8 cellular contexts compared by ENCODE assay signal in the genomic region with DNA sequence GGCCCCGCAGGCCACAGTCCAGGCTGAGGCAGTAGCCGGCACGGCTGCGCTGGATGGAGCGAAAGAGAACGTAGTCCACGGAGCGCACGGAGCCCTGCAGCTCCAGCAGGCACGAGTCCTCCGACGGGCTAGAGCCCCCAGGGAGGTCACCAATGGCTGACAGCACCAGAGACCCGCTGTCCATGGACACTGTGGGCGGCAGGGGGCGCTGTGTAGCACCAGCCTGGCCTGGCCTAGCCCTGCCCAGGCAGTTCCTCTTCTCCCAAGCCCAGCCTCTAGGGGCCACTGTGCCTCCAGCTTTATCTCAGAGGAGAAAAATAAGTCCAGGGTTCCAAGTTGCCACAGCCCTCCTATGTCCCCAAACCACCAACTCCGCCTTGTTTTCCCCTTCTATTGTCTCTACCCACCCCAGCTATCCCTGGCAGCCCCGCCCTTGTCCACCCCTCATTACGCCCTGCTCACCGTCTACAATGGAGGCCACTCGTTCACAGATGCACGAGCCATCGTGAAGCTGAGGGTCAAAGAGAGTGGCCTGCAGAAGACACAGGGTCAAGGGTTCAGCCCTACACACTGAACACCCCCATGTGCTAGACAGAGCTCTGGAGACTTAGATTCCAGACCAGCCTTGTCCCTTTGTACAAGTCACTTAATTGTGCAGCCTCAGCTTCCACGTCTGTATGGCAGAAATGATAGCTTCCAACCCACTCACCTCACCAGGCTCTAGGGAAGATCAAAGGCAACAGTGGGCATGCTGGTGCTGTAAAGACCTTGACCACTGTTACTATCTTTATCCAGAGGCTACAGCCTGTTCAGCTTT. TPM values are rescaled to one million over a fixed set of nuclear protein-coding genes. Genes with fewer than 3 reads are reported as not detected.
DNase-seq lines count a peak whose midpoint lies in the region; ATAC-seq, FAIRE-seq and TF ChIP-seq lines count a peak whose summit lies in the region.

No MANE protein-coding gene starts in this region.

- H3K36me3 Mint-ChIP-seq in activated CD4-positive, alpha-beta T cell treated with anti-CD3 and anti-CD28 coated beads, Interleukin-2, amount 10 ng/mL, durations not matched to agents 24 days and 14 days (ENCODE audit: low read depth) = peaks cover 16% of the 10 kb centered on the region

- POLR2A ChIA-PET in HepG2 (lab: Yijun Ruan, JAX) = interaction anchor here (0.6 to 3.0 kb wide), 15 partner anchors 9 to 312 kb away, joined by 3 to 24 read pairs (median 6); partner anchors contain the start of genes ASH1L, CLK2, FDPS and SCAMP3

- no peaks in the 10 kb centered on the region for H3K27me3 Mint-ChIP-seq in activated CD4-positive, alpha-beta T cell treated with anti-CD3 and anti-CD28 coated beads, Interleukin-2, amount 10 ng/mL, durations not matched to agents 24 days and 14 days

- peaks cover 8% of the 10 kb centered on the region for H3K79me2 ChIP-seq in HepG2 (ENCODE audit: insufficient read depth, low read length)

- peak; percentile 87 for FAIRE-seq in GM19239 (lab: Jason Lieb, UNC)
- FAIRE-seq in HepG2 (lab: Jason Lieb, UNC) = peak; percentile 93

- H3K27ac ChIP-seq in coronary artery = peak overlapping the region in 1 of 2 donors; percentile 71
- H3K27ac ChIP-seq in HepG2 (ENCODE audit: extremely low read length, insufficient read depth, low read length) = peak overlapping the region; percentile 71

- DNase-seq in C1 segment of cervical spinal cord (lab: John Stamatoyannopoulos, UW) (peak in 13 of 14 donors; percentile 32 to 89 (median 77)), GM19239 (ENCODE audit: insufficient read length, low spot score) (peak; percentile 98), NCI-H526 treated with DMSO at 0.1 percent for 48 hours (lab: John Stamatoyannopoulos, UW) (peak; percentile 98), coronary artery (ENCODE audit: low spot score) (peak; percentile 89), HepG2 (ENCODE audit: low spot score) (peak; percentile 90)
- peak; percentile 99 for DNase-seq in activated CD4-positive, alpha-beta T cell treated with anti-CD3 and anti-CD28 coated beads, Interleukin-2, amount 10 ng/mL, durations not matched to agents 24 days and 14 days
- peak; percentile 97 for DNase-seq in stimulated activated CD4-positive, alpha-beta T cell treated with anti-CD3 and anti-CD28 coated beads, Interleukin-4, amount 100 ng/mL, for 24 hours

- in situ Hi-C loops in HepG2 (cut with HindIII; ENCODE audit: extremely low pct_ligation_motif_present, low pct_unique_long_range_greater_than_20kb) = loop anchor here (10.0 kb wide), 1 partner anchor 54 kb away; the partner anchor contains the start of genes FDPS and PKLR

- no peaks in the 10 kb centered on the region for H3K9me3 ChIP-seq in HepG2 (ENCODE audit: low read length)

- 1% methylated on average over 7 of the region's 23 CpGs for WGBS in HepG2 (ENCODE audit: low lambda C conversion rate)

- peak overlapping the region; percentile 67 for H3K4me3 ChIP-seq in coronary artery
- peak overlapping the region in 1 of 3 experiments; percentile 41; a peak in 2 of 6 replicates for H3K4me3 ChIP-seq in HepG2 (replicated peaks in 1 of 3; ENCODE audit: insufficient read depth in 1 of 3, low read depth in 2 of 3, low read length in 3 of 3)

- H2AFZ ChIP-seq in HepG2 (ENCODE audit: low read length) = no peak overlapping the region

- no peaks in the 10 kb centered on the region for H3K27me3 ChIP-seq in HepG2 (ENCODE audit: control insufficient read depth in 1 of 2, insufficient read depth in 2 of 2, low read length in 2 of 2)

- H3K9ac ChIP-seq in HepG2 (ENCODE audit: insufficient read depth, low read depth, low read length) = peak overlapping the region; percentile 26; the same call in 1 of the 2 replicates

- CTCF ChIA-PET in HepG2 (lab: Yijun Ruan, JAX; ENCODE audit: low intra/inter-chr PET ratio, low total read pairs) = interaction anchor here (0.8 to 4.0 kb wide), 8 partner anchors 9 to 341 kb away, joined by 3 to 71 read pairs (median 6); partner anchors contain the start of genes CLK2 and FDPS

- H3K36me3 ChIP-seq in HepG2 (replicated peaks in 1 of 2; ENCODE audit: control insufficient read depth in 1 of 2, insufficient read depth in 2 of 2, low read length in 2 of 2) = peaks cover 1 to 9% of the 10 kb centered on the region in 2 experiments; a peak in 2 of 5 replicates

- intact Hi-C loops in activated CD4-positive, alpha-beta T cell treated with anti-CD3 and anti-CD28 coated beads, Interleukin-2, amount 10 ng/mL, durations not matched to agents 24 days and 14 days (cut with micrococcal nuclease) = loop anchor here (1.0 to 2.0 kb wide), 4 partner anchors 22 to 342 kb away; partner anchors contain the start of genes CLK2 and FDPS
- intact Hi-C loops in HepG2 (cut with micrococcal nuclease; ENCODE audit: unreplicated experiment) = loop anchor here (1.0 to 2.0 kb wide), 4 partner anchors 44 to 340 kb away; partner anchors contain the start of gene THBS3

- H4K20me1 ChIP-seq in HepG2 (ENCODE audit: insufficient read depth, low read length) = no peaks in the 10 kb centered on the region

- TF ChIP-seq CTCF in coronary artery (IDR thresholded peaks at IDR 0.05) (peak; percentile 99), HepG2 (CRISPR knock-in tag; IDR thresholded peaks at IDR 0.05) (peak; percentile 99)

- H3K9me3 Mint-ChIP-seq in activated CD4-positive, alpha-beta T cell treated with anti-CD3 and anti-CD28 coated beads, Interleukin-2, amount 10 ng/mL, durations not matched to agents 24 days and 14 days = no peaks in the 10 kb centered on the region

- ATAC-seq in HG03457 (IDR thresholded peaks at IDR 0.05; ENCODE audit: unreplicated experiment) (peak; percentile 70), HepG2 (peak; percentile 87)

- BruUV-seq in HepG2 (replicated peaks; lab: Mats Ljungman, UMichigan) = no TSS peak

- peak overlapping the region; percentile 68 for H3K4me2 ChIP-seq in HepG2 (ENCODE audit: low read depth, low read length)

- peaks cover 32% of the 10 kb centered on the region for H3K4me1 Mint-ChIP-seq in activated CD4-positive, alpha-beta T cell treated with anti-CD3 and anti-CD28 coated beads, Interleukin-2, amount 10 ng/mL, durations not matched to agents 24 days and 14 days

- TF ChIP-seq POLR2A in HepG2 (IDR thresholded peaks at IDR 0.05; ENCODE audit: insufficient read depth in 1 of 2, low read depth in 2 of 2, low read length in 2 of 2) = no peak

- no peak overlapping the region for H3K27ac Mint-ChIP-seq in activated CD4-positive, alpha-beta T cell treated with anti-CD3 and anti-CD28 coated beads, Interleukin-2, amount 10 ng/mL, durations not matched to agents 24 days and 14 days

- no peak for TF ChIP-seq EP300 in HepG2 (IDR thresholded peaks at IDR 0.05; ENCODE audit: low read depth in 2 of 2, low read length in 2 of 2)
- no peak for TF ChIP-seq EP300 in HepG2 (CRISPR knock-in tag; IDR thresholded peaks at IDR 0.05; ENCODE audit: borderline replicate concordance)

- peaks cover 44% of the 10 kb centered on the region for H3K4me1 ChIP-seq in HepG2 (ENCODE audit: insufficient read depth, low read length)

- H3K4me3 Mint-ChIP-seq in activated CD4-positive, alpha-beta T cell treated with anti-CD3 and anti-CD28 coated beads, Interleukin-2, amount 10 ng/mL, durations not matched to agents 24 days and 14 days = peak overlapping the region; percentile 58

- peak; percentile 97 for TF ChIP-seq RAD21 in HepG2 (CRISPR knock-in tag; IDR thresholded peaks at IDR 0.05)

RNA-seq across cellular contexts. Expression of gene ENTREP3, which starts 4.4 kb away (rescaled TPM):
- total RNA-seq in activated CD4-positive, alpha-beta T cell treated with anti-CD3 and anti-CD28 coated beads, Interleukin-2, amount 10 ng/mL, durations not matched to agents 24 days and 14 days = 45.1 and 46.2 TPM in 2 replicates
- 4.1 and 6.2 TPM in 2 replicates for total RNA-seq in HepG2 (2016; rRNA removed; fragmentation: Illumina TruSeq; extraction: Trizol)
- 3.6 and 4.8 TPM in 2 replicates for total RNA-seq in HepG2 (2016; cell fraction: cytosol; rRNA removed; fragmentation: Illumina TruSeq; extraction: Trizol; ENCODE audit: low read depth)
- total RNA-seq in HepG2 (2016; cell fraction: insoluble cytoplasmic fraction; rRNA removed; fragmentation: Illumina TruSeq; extraction: Trizol) = 3.2 and 5.5 TPM in 2 replicates
- total RNA-seq in HepG2 (2016; cell fraction: membrane; rRNA removed; fragmentation: Illumina TruSeq; extraction: Trizol) = 12.9 and 13.0 TPM in 2 replicates
- 6.9 and 8.6 TPM in 2 replicates for total RNA-seq in HepG2 (2016; cell fraction: nucleus; rRNA removed; fragmentation: Illumina TruSeq; extraction: Trizol)
- 9.9 and 11.9 TPM in 2 replicates for polyA plus RNA-seq in HepG2 (2011; rRNA removed)
- polyA plus RNA-seq in HepG2 (2011; cell fraction: cytosol; rRNA removed) = 7.8 and 10.3 TPM in 2 replicates
- 18.3 and 21.0 TPM in 2 replicates for polyA plus RNA-seq in HepG2 (2011; cell fraction: nucleus; rRNA removed)
- polyA plus RNA-seq in HepG2 (2012) = 18.4 and 22.0 TPM in 2 replicates
- 22.1 and 24.0 TPM in 2 replicates for polyA plus RNA-seq in HepG2 (2016; cell fraction: cytosol; fragmentation: Illumina TruSeq; extraction: Trizol; ENCODE audit: low read depth)
- 19.7 and 25.6 TPM in 2 replicates for polyA plus RNA-seq in HepG2 (2016; cell fraction: insoluble cytoplasmic fraction; fragmentation: Illumina TruSeq; extraction: Trizol; ENCODE audit: low read depth)
- 49.9 and 57.1 TPM in 2 replicates for polyA plus RNA-seq in HepG2 (2016; cell fraction: membrane; fragmentation: Illumina TruSeq; extraction: Trizol; ENCODE audit: low read depth)
- 28.1 and 33.5 TPM in 2 replicates for polyA plus RNA-seq in HepG2 (2016; cell fraction: nucleus; fragmentation: Illumina TruSeq; extraction: Trizol; ENCODE audit: insufficient read depth, low read depth)
- polyA minus RNA-seq in HepG2 (2011; rRNA and poly(A)+ RNA removed; ENCODE audit: low replicate concordance) = 7.5 and 12.8 TPM in 2 replicates
- 8.1 and 9.3 TPM in 2 replicates for polyA minus RNA-seq in HepG2 (2011; cell fraction: cytosol; rRNA and poly(A)+ RNA removed)
- 3.7 and 4.4 TPM in 2 replicates for polyA minus RNA-seq in HepG2 (2011; cell fraction: nucleus; rRNA and poly(A)+ RNA removed)

RNA-seq across cellular contexts. Expression of gene SCAMP3, which starts 11.3 kb away (rescaled TPM):
- 152 and 158 TPM in 2 replicates for total RNA-seq in activated CD4-positive, alpha-beta T cell treated with anti-CD3 and anti-CD28 coated beads, Interleukin-2, amount 10 ng/mL, durations not matched to agents 24 days and 14 days
- 27.0 and 46.8 TPM in 2 replicates for total RNA-seq in HepG2 (2016; rRNA removed; fragmentation: Illumina TruSeq; extraction: Trizol)
- total RNA-seq in HepG2 (2016; cell fraction: cytosol; rRNA removed; fragmentation: Illumina TruSeq; extraction: Trizol; ENCODE audit: low read depth) = 16.4 and 20.0 TPM in 2 replicates
- total RNA-seq in HepG2 (2016; cell fraction: insoluble cytoplasmic fraction; rRNA removed; fragmentation: Illumina TruSeq; extraction: Trizol) = 29.6 and 44.4 TPM in 2 replicates
- 22.9 and 28.4 TPM in 2 replicates for total RNA-seq in HepG2 (2016; cell fraction: membrane; rRNA removed; fragmentation: Illumina TruSeq; extraction: Trizol)
- total RNA-seq in HepG2 (2016; cell fraction: nucleus; rRNA removed; fragmentation: Illumina TruSeq; extraction: Trizol) = 37.1 and 38.5 TPM in 2 replicates
- 83.3 and 92.5 TPM in 2 replicates for polyA plus RNA-seq in HepG2 (2011; rRNA removed)
- 94.5 and 95.0 TPM in 2 replicates for polyA plus RNA-seq in HepG2 (2011; cell fraction: cytosol; rRNA removed)
- 74.3 and 75.6 TPM in 2 replicates for polyA plus RNA-seq in HepG2 (2011; cell fraction: nucleus; rRNA removed)
- polyA plus RNA-seq in HepG2 (2012) = 30.4 and 37.1 TPM in 2 replicates
- polyA plus RNA-seq in HepG2 (2016; cell fraction: cytosol; fragmentation: Illumina TruSeq; extraction: Trizol; ENCODE audit: low read depth) = 28.3 and 28.6 TPM in 2 replicates
- polyA plus RNA-seq in HepG2 (2016; cell fraction: insoluble cytoplasmic fraction; fragmentation: Illumina TruSeq; extraction: Trizol; ENCODE audit: low read depth) = 45.8 and 52.3 TPM in 2 replicates
- 37.1 and 38.2 TPM in 2 replicates for polyA plus RNA-seq in HepG2 (2016; cell fraction: membrane; fragmentation: Illumina TruSeq; extraction: Trizol; ENCODE audit: low read depth)
- polyA plus RNA-seq in HepG2 (2016; cell fraction: nucleus; fragmentation: Illumina TruSeq; extraction: Trizol; ENCODE audit: insufficient read depth, low read depth) = 82.5 and 83.5 TPM in 2 replicates
- 118 and 271 TPM in 2 replicates for polyA minus RNA-seq in HepG2 (2011; rRNA and poly(A)+ RNA removed; ENCODE audit: low replicate concordance)
- polyA minus RNA-seq in HepG2 (2011; cell fraction: cytosol; rRNA and poly(A)+ RNA removed) = 33.3 and 39.4 TPM in 2 replicates
- 16.9 and 21.4 TPM in 2 replicates for polyA minus RNA-seq in HepG2 (2011; cell fraction: nucleus; rRNA and poly(A)+ RNA removed)

RNA-seq across cellular contexts. Expression of gene CLK2, which starts 22.5 kb away (rescaled TPM):
- total RNA-seq in activated CD4-positive, alpha-beta T cell treated with anti-CD3 and anti-CD28 coated beads, Interleukin-2, amount 10 ng/mL, durations not matched to agents 24 days and 14 days = 86.2 and 90.6 TPM in 2 replicates
- total RNA-seq in HepG2 (2016; rRNA removed; fragmentation: Illumina TruSeq; extraction: Trizol) = 10.1 and 20.1 TPM in 2 replicates
- 8.5 and 11.8 TPM in 2 replicates for total RNA-seq in HepG2 (2016; cell fraction: cytosol; rRNA removed; fragmentation: Illumina TruSeq; extraction: Trizol; ENCODE audit: low read depth)
- total RNA-seq in HepG2 (2016; cell fraction: insoluble cytoplasmic fraction; rRNA removed; fragmentation: Illumina TruSeq; extraction: Trizol) = 10.6 and 19.2 TPM in 2 replicates
- total RNA-seq in HepG2 (2016; cell fraction: membrane; rRNA removed; fragmentation: Illumina TruSeq; extraction: Trizol) = 9.3 and 12.0 TPM in 2 replicates
- 23.9 and 32.6 TPM in 2 replicates for total RNA-seq in HepG2 (2016; cell fraction: nucleus; rRNA removed; fragmentation: Illumina TruSeq; extraction: Trizol)
- 73.5 and 74.0 TPM in 2 replicates for polyA plus RNA-seq in HepG2 (2011; rRNA removed)
- polyA plus RNA-seq in HepG2 (2011; cell fraction: cytosol; rRNA removed) = 23.9 and 24.4 TPM in 2 replicates
- 317 and 392 TPM in 2 replicates for polyA plus RNA-seq in HepG2 (2011; cell fraction: nucleus; rRNA removed)
- 31.3 and 32.7 TPM in 2 replicates for polyA plus RNA-seq in HepG2 (2012)
- 3.0 and 3.3 TPM in 2 replicates for polyA plus RNA-seq in HepG2 (2016; cell fraction: cytosol; fragmentation: Illumina TruSeq; extraction: Trizol; ENCODE audit: low read depth)
- 15.8 and 17.9 TPM in 2 replicates for polyA plus RNA-seq in HepG2 (2016; cell fraction: insoluble cytoplasmic fraction; fragmentation: Illumina TruSeq; extraction: Trizol; ENCODE audit: low read depth)
- polyA plus RNA-seq in HepG2 (2016; cell fraction: membrane; fragmentation: Illumina TruSeq; extraction: Trizol; ENCODE audit: low read depth) = 7.6 TPM in 2 replicates
- polyA plus RNA-seq in HepG2 (2016; cell fraction: nucleus; fragmentation: Illumina TruSeq; extraction: Trizol; ENCODE audit: insufficient read depth, low read depth) = 110 and 120 TPM in 2 replicates
- polyA minus RNA-seq in HepG2 (2011; rRNA and poly(A)+ RNA removed; ENCODE audit: low replicate concordance) = 47.2 and 97.7 TPM in 2 replicates
- polyA minus RNA-seq in HepG2 (2011; cell fraction: cytosol; rRNA and poly(A)+ RNA removed) = 12.4 and 13.9 TPM in 2 replicates
- 94.1 and 94.6 TPM in 2 replicates for polyA minus RNA-seq in HepG2 (2011; cell fraction: nucleus; rRNA and poly(A)+ RNA removed)

RNA-seq across cellular contexts. Expression of gene HCN3, which starts 26.4 kb away (rescaled TPM):
- 3.2 and 3.8 TPM in 2 replicates for total RNA-seq in activated CD4-positive, alpha-beta T cell treated with anti-CD3 and anti-CD28 coated beads, Interleukin-2, amount 10 ng/mL, durations not matched to agents 24 days and 14 days
- total RNA-seq in HepG2 (2016; rRNA removed; fragmentation: Illumina TruSeq; extraction: Trizol) = 1.3 and 2.4 TPM in 2 replicates
- 0.44 and 0.51 TPM in 2 replicates for total RNA-seq in HepG2 (2016; cell fraction: cytosol; rRNA removed; fragmentation: Illumina TruSeq; extraction: Trizol; ENCODE audit: low read depth)
- total RNA-seq in HepG2 (2016; cell fraction: insoluble cytoplasmic fraction; rRNA removed; fragmentation: Illumina TruSeq; extraction: Trizol) = 0.77 and 3.4 TPM in 2 replicates
- 0.74 and 0.96 TPM in 2 replicates for total RNA-seq in HepG2 (2016; cell fraction: membrane; rRNA removed; fragmentation: Illumina TruSeq; extraction: Trizol)
- total RNA-seq in HepG2 (2016; cell fraction: nucleus; rRNA removed; fragmentation: Illumina TruSeq; extraction: Trizol) = 5.8 and 5.9 TPM in 2 replicates
- polyA plus RNA-seq in HepG2 (2011; rRNA removed) = 10.2 and 15.0 TPM in 2 replicates
- 3.4 and 4.0 TPM in 2 replicates for polyA plus RNA-seq in HepG2 (2011; cell fraction: cytosol; rRNA removed)
- polyA plus RNA-seq in HepG2 (2011; cell fraction: nucleus; rRNA removed) = 55.6 and 56.4 TPM in 2 replicates
- 6.1 and 7.0 TPM in 2 replicates for polyA plus RNA-seq in HepG2 (2012)
- 0.40 TPM in 2 replicates for polyA plus RNA-seq in HepG2 (2016; cell fraction: cytosol; fragmentation: Illumina TruSeq; extraction: Trizol; ENCODE audit: low read depth)
- polyA plus RNA-seq in HepG2 (2016; cell fraction: insoluble cytoplasmic fraction; fragmentation: Illumina TruSeq; extraction: Trizol; ENCODE audit: low read depth) = 1.1 and 1.3 TPM in 2 replicates
- polyA plus RNA-seq in HepG2 (2016; cell fraction: membrane; fragmentation: Illumina TruSeq; extraction: Trizol; ENCODE audit: low read depth) = 0.72 and 0.85 TPM in 2 replicates
- 18.6 and 19.5 TPM in 2 replicates for polyA plus RNA-seq in HepG2 (2016; cell fraction: nucleus; fragmentation: Illumina TruSeq; extraction: Trizol; ENCODE audit: insufficient read depth, low read depth)
- polyA minus RNA-seq in HepG2 (2011; rRNA and poly(A)+ RNA removed; ENCODE audit: low replicate concordance) = 17.8 and 35.4 TPM in 2 replicates
- 1.4 and 3.0 TPM in 2 replicates for polyA minus RNA-seq in HepG2 (2011; cell fraction: cytosol; rRNA and poly(A)+ RNA removed)
- polyA minus RNA-seq in HepG2 (2011; cell fraction: nucleus; rRNA and poly(A)+ RNA removed) = 8.8 and 11.3 TPM in 2 replicates

RNA-seq across cellular contexts. Expression of gene MTX1, which starts 42.3 kb away (rescaled TPM):
- 62.4 and 64.7 TPM in 2 replicates for total RNA-seq in activated CD4-positive, alpha-beta T cell treated with anti-CD3 and anti-CD28 coated beads, Interleukin-2, amount 10 ng/mL, durations not matched to agents 24 days and 14 days
- total RNA-seq in HepG2 (2016; rRNA removed; fragmentation: Illumina TruSeq; extraction: Trizol) = 64.5 and 71.5 TPM in 2 replicates
- total RNA-seq in HepG2 (2016; cell fraction: cytosol; rRNA removed; fragmentation: Illumina TruSeq; extraction: Trizol; ENCODE audit: low read depth) = 20.6 and 22.4 TPM in 2 replicates
- total RNA-seq in HepG2 (2016; cell fraction: insoluble cytoplasmic fraction; rRNA removed; fragmentation: Illumina TruSeq; extraction: Trizol) = 65.0 and 76.3 TPM in 2 replicates
- 23.2 and 26.5 TPM in 2 replicates for total RNA-seq in HepG2 (2016; cell fraction: membrane; rRNA removed; fragmentation: Illumina TruSeq; extraction: Trizol)
- 35.2 and 36.8 TPM in 2 replicates for total RNA-seq in HepG2 (2016; cell fraction: nucleus; rRNA removed; fragmentation: Illumina TruSeq; extraction: Trizol)
- polyA plus RNA-seq in HepG2 (2011; rRNA removed) = 72.6 and 85.1 TPM in 2 replicates
- 61.1 and 90.3 TPM in 2 replicates for polyA plus RNA-seq in HepG2 (2011; cell fraction: cytosol; rRNA removed)
- polyA plus RNA-seq in HepG2 (2011; cell fraction: nucleus; rRNA removed) = 55.1 and 59.0 TPM in 2 replicates
- polyA plus RNA-seq in HepG2 (2012) = 37.3 and 38.1 TPM in 2 replicates
- polyA plus RNA-seq in HepG2 (2016; cell fraction: cytosol; fragmentation: Illumina TruSeq; extraction: Trizol; ENCODE audit: low read depth) = 25.0 and 25.6 TPM in 2 replicates
- 73.9 and 74.4 TPM in 2 replicates for polyA plus RNA-seq in HepG2 (2016; cell fraction: insoluble cytoplasmic fraction; fragmentation: Illumina TruSeq; extraction: Trizol; ENCODE audit: low read depth)
- polyA plus RNA-seq in HepG2 (2016; cell fraction: membrane; fragmentation: Illumina TruSeq; extraction: Trizol; ENCODE audit: low read depth) = 19.9 and 21.6 TPM in 2 replicates
- polyA plus RNA-seq in HepG2 (2016; cell fraction: nucleus; fragmentation: Illumina TruSeq; extraction: Trizol; ENCODE audit: insufficient read depth, low read depth) = 49.3 and 57.4 TPM in 2 replicates
- 129 and 176 TPM in 2 replicates for polyA minus RNA-seq in HepG2 (2011; rRNA and poly(A)+ RNA removed; ENCODE audit: low replicate concordance)
- polyA minus RNA-seq in HepG2 (2011; cell fraction: cytosol; rRNA and poly(A)+ RNA removed) = 27.0 and 36.4 TPM in 2 replicates
- 23.9 and 27.6 TPM in 2 replicates for polyA minus RNA-seq in HepG2 (2011; cell fraction: nucleus; rRNA and poly(A)+ RNA removed)
